ENCODE assay signal across 8 cellular contexts in the genomic region with DNA sequence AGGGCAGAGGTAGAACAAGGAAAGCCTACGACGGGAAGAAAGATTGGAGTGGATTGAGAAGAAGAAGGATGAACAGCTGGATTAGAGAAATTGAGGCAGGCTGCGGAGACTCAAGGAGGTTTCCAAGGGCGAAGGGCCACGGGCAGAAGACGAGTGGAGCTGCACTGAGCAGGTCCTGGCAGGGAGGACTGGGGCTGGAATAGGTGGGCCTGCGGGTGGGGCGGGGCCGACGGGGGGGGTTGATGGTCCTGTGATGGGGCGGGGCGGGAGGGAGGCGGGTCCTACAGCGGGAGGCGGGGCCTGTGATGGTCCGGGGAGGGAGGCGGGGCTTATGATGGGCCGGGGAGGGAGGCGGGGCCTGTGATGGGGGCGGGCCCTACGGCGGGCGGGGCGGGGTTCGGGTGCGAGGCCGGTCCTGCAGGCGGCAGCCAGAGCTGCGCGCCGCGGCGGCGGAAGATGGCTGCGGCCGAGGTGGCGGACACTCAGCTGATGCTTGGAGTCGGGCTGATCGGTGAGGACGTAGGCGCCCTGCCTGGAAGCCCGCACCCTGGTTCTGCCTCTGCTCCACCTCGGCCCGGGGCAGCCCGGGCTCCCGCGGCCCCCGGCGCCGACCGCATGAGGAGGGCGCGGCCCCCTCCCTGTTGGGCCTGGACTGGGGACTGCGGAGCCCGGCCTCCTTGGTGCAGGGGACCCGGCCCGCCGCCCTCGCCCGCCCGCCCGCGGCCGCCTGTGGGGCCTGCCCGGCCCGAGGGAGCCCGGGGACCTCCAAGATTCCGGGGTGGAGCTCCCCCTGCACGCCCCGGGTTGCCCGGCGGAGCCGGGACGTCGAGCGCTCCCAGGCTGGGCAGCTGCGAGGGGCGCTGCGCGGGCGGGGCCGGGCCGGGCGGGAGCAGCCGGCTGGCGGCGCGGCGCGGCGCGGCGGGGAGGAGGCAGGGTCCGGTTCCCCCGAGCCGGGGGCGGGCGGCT. TPM values are rescaled to one million over a fixed set of nuclear protein-coding genes. Genes with fewer than 3 reads are reported as not detected.
A peak's percentile ranks its signal among the peaks of the same experiment; 100 is the strongest.
DNase-seq lines count a peak whose midpoint lies in the region; ATAC-seq, FAIRE-seq and TF ChIP-seq lines count a peak whose summit lies in the region.

A gene with protein sequence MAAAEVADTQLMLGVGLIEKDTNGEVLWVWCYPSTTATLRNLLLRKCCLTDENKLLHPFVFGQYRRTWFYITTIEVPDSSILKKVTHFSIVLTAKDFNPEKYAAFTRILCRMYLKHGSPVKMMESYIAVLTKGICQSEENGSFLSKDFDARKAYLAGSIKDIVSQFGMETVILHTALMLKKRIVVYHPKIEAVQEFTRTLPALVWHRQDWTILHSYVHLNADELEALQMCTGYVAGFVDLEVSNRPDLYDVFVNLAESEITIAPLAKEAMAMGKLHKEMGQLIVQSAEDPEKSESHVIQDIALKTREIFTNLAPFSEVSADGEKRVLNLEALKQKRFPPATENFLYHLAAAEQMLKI (plus strand): TSS at position 427 of the 966 bp plus-strand sequence. CDS start 30 bp downstream, at position 457.

- H3K27ac ChIP-seq in CD8-positive, alpha-beta T cell (ENCODE audit: low read depth, low read length), result peak within 1 kb of the TSS; percentile 37
- H3K27ac ChIP-seq in RWPE1, result peak within 1 kb of the TSS; percentile 91
- peak within 1 kb of the TSS; percentile 46 for H3K27ac ChIP-seq in neuronal stem cell (replicated peaks; ENCODE audit: low read length)
- peak within 1 kb of the TSS; percentile 54 for H3K27ac ChIP-seq in subcutaneous abdominal adipose tissue (ENCODE audit: low read depth, low read length)

- peaks cover 4% of the 10 kb centered on the region for H3K4me1 ChIP-seq in CD8-positive, alpha-beta T cell (ENCODE audit: insufficient read depth, low read length)
- H3K4me1 ChIP-seq in neuronal stem cell (ENCODE audit: control insufficient read depth in 2 of 2, insufficient read depth in 1 of 2, low read depth in 1 of 2, low read length in 2 of 2), result peaks cover 0 to 2% of the 10 kb centered on the region in 2 donors
- H3K4me1 ChIP-seq in subcutaneous abdominal adipose tissue (ENCODE audit: control insufficient read depth in 5 of 5, insufficient read depth in 5 of 5, low read length in 5 of 5), result peaks cover 5 to 22% (median 14%) of the 10 kb centered on the region in 5 donors

- no peak for FAIRE-seq in frontal cortex (lab: Jason Lieb, UNC)

- no peaks in the 10 kb centered on the region for H3K27me3 Mint-ChIP-seq in CD8-positive, alpha-beta T cell (ENCODE audit: low read depth)

- no peak within 1 kb of the TSS for H2BK12ac ChIP-seq in neuronal stem cell (ENCODE audit: low read length)

- peak within 1 kb of the TSS; percentile 98 for H3K23ac ChIP-seq in neuronal stem cell (ENCODE audit: low read depth, low read length, poor library complexity)

- no peak for TF ChIP-seq CTCF in CD8-positive, alpha-beta T cell (IDR thresholded peaks at IDR 0.05)
- TF ChIP-seq CTCF in RWPE1 (conservative IDR thresholded peaks at IDR 0.05; ENCODE audit: low read depth), result no peak

- POLR2A ChIA-PET in CD8-positive, alpha-beta T cell (lab: Charles Lee), result interaction anchor here (0.8 to 2.2 kb wide), 11 partner anchors 8 to 769 kb away, joined by 3 to 12 read pairs (median 4); a partner anchor contains a TSS
- POLR2A ChIA-PET in RWPE1 (lab: Yijun Ruan, JAX; ENCODE audit: low non-redundant PET), result interaction anchor here (0.8 to 1.0 kb wide), 2 partner anchors 19 to 22 kb away, joined by 3 to 4 read pairs; no protein-coding TSS in a partner anchor

- H3K9me3 ChIP-seq in CD8-positive, alpha-beta T cell (ENCODE audit: low read length), result no peaks in the 10 kb centered on the region
- H3K9me3 ChIP-seq in neuronal stem cell (replicated peaks in 1 of 2; ENCODE audit: control insufficient read depth in 2 of 2, insufficient read depth in 1 of 2, low read depth in 1 of 2, low read length in 2 of 2) (no peaks in the 10 kb centered on the region), subcutaneous abdominal adipose tissue (ENCODE audit: control insufficient read depth in 5 of 5, low read length in 5 of 5) (no peaks in the 10 kb centered on the region)

- peak within 1 kb of the TSS; percentile 60 for H2AK5ac ChIP-seq in neuronal stem cell (ENCODE audit: low read depth, low read length)

- no peak within 1 kb of the TSS for H4K91ac ChIP-seq in neuronal stem cell (ENCODE audit: low read depth, low read length, poor library complexity)

- H3K4me2 ChIP-seq in neuronal stem cell (ENCODE audit: insufficient read depth, low read length, poor library complexity, severe bottlenecking), result peak within 1 kb of the TSS; percentile 81

- peak within 1 kb of the TSS; percentile 96 for H2AFZ ChIP-seq in neuronal stem cell (ENCODE audit: low read length)

- H3K4ac ChIP-seq in neuronal stem cell (ENCODE audit: low read length), result no peak within 1 kb of the TSS

- no peaks in the 10 kb centered on the region for H3K36me3 ChIP-seq in CD8-positive, alpha-beta T cell (ENCODE audit: insufficient read depth, low read length)
- H3K36me3 ChIP-seq in neuronal stem cell (replicated peaks in 1 of 2; ENCODE audit: control insufficient read depth in 2 of 2, insufficient read depth in 2 of 2, low read length in 2 of 2) (peaks cover 3 to 29% of the 10 kb centered on the region in 2 donors), subcutaneous abdominal adipose tissue (ENCODE audit: control insufficient read depth in 5 of 5, insufficient read depth in 5 of 5, low read length in 5 of 5) (peaks cover 0 to 2% (median 0%) of the 10 kb centered on the region in 5 donors)

- no peak within 1 kb of the TSS for H2BK5ac ChIP-seq in neuronal stem cell (ENCODE audit: low read length)

- H3K27me3 ChIP-seq in CD8-positive, alpha-beta T cell (ENCODE audit: insufficient read depth, low read length), result no peaks in the 10 kb centered on the region
- H3K27me3 ChIP-seq in neuronal stem cell (ENCODE audit: control insufficient read depth in 3 of 3, insufficient read depth in 3 of 3, low read depth in 1 of 3, low read length in 3 of 3) (peaks cover 0 to 8% (median 0%) of the 10 kb centered on the region in 3 experiments), subcutaneous abdominal adipose tissue (ENCODE audit: control insufficient read depth in 5 of 5, insufficient read depth in 4 of 5, low read length in 5 of 5) (no peaks in the 10 kb centered on the region)

- H3K4me3 ChIP-seq in CD8-positive, alpha-beta T cell (ENCODE audit: low read depth, low read length), result peak within 1 kb of the TSS; percentile 49
- H3K4me3 ChIP-seq in neuronal stem cell (ENCODE audit: low read length in 2 of 2) (peak within 1 kb of the TSS; percentile 63 to 100), subcutaneous abdominal adipose tissue (ENCODE audit: low read depth in 1 of 5, low read length in 5 of 5) (peak within 1 kb of the TSS; percentile 66 to 83 (median 71))

- no peak within 1 kb of the TSS for H4K8ac ChIP-seq in neuronal stem cell (ENCODE audit: low read depth, low read length)

- H3K4me1 Mint-ChIP-seq in CD8-positive, alpha-beta T cell (ENCODE audit: low read depth), result peaks cover 20% of the 10 kb centered on the region

- H3K36me3 Mint-ChIP-seq in CD8-positive, alpha-beta T cell, result peaks cover 10% of the 10 kb centered on the region

- peak; percentile 85 for ATAC-seq in CD8-positive, alpha-beta T cell
- ATAC-seq in GM19328 (IDR thresholded peaks at IDR 0.05; ENCODE audit: unreplicated experiment) (peak; percentile 72), HG03460 (IDR thresholded peaks at IDR 0.05; ENCODE audit: unreplicated experiment) (peak; percentile 86)

- peak; percentile 55 to 85 (median 75) for DNase-seq in CD8-positive, alpha-beta T cell
- DNase-seq in RWPE1 (ENCODE audit: low spot score) (peak; percentile 99), frontal cortex (ENCODE audit: low spot score in 2 of 2) (peak; percentile 91 to 96), neuronal stem cell (ENCODE audit: low spot score) (peak; percentile 80)
- DNase-seq in activated naive CD4-positive, alpha-beta T cell treated with Interleukin-2 at 50 U/mL for 16 hours, result peak; percentile 70

- peak within 1 kb of the TSS; percentile 93 for H3K27ac Mint-ChIP-seq in CD8-positive, alpha-beta T cell

- peak within 1 kb of the TSS; percentile 94 for H3K18ac ChIP-seq in neuronal stem cell (ENCODE audit: low read length)

- H3K14ac ChIP-seq in neuronal stem cell (ENCODE audit: low read length), result peak within 1 kb of the TSS; percentile 56

- H2BK15ac ChIP-seq in neuronal stem cell (ENCODE audit: low read length), result peak within 1 kb of the TSS; percentile 81

- intact Hi-C loops in CD8-positive, alpha-beta T cell (cut with DNase I, micrococcal nuclease), result loop anchor here (1.0 to 10.0 kb wide), 6 partner anchors 13 to 438 kb away; a partner anchor contains a TSS

- peak within 1 kb of the TSS; percentile 29 for H2BK120ac ChIP-seq in neuronal stem cell (ENCODE audit: low read depth, low read length)

- H3K4me3 Mint-ChIP-seq in CD8-positive, alpha-beta T cell, result peak within 1 kb of the TSS; percentile 90

- WGBS in neuronal stem cell (ENCODE audit: extremely low coverage in 2 of 2, insufficient read length in 2 of 2, insufficient replicate concordance in 1 of 2), 2 donors, result no CpG with 5 or more reads among the region's 98 CpGs

- CTCF ChIA-PET in CD8-positive, alpha-beta T cell (lab: Charles Lee), result interaction anchor here (0.7 to 1.0 kb wide), 2 partner anchors 742 to 756 kb away, joined by 3 read pairs; no protein-coding TSS in a partner anchor
- CTCF ChIA-PET in RWPE1 (lab: Yijun Ruan, JAX), result interaction anchor here (0.6 to 1.1 kb wide), 2 partner anchors 21 to 481 kb away, joined by 3 to 4 read pairs; no protein-coding TSS in a partner anchor

- H3K9ac ChIP-seq in neuronal stem cell (ENCODE audit: low read depth, low read length, poor library complexity) (peak within 1 kb of the TSS; percentile 85), subcutaneous abdominal adipose tissue (ENCODE audit: low read length in 5 of 5) (peak within 1 kb of the TSS in 4 of 5 donors; percentile 30 to 85 (median 64))

- H3K9me3 Mint-ChIP-seq in CD8-positive, alpha-beta T cell, result no peaks in the 10 kb centered on the region

- peaks cover 3% of the 10 kb centered on the region for H3K79me1 ChIP-seq in neuronal stem cell (ENCODE audit: low read depth, low read length)

RNA-seq across cellular contexts. Expression of the gene that starts here (rescaled TPM):
- 10 to 100 TPM; 28.8 to 30.5 TPM for total RNA-seq in CD8-positive, alpha-beta T cell
- 70.1 TPM for total RNA-seq in frontal cortex
- polyA plus RNA-seq in neuronal stem cell (2013, experiment 1 of 2), result 87.3 TPM
- 88.8 TPM for polyA plus RNA-seq in neuronal stem cell (2013, experiment 2 of 2)

Comparison
In these comparisons a context has a peak if more than half of its experiments do, and no peak if none do; other contexts are left out.
1. Peak in every context shown above with its lines: DNase-seq, ATAC-seq, H3K4me3 ChIP-seq and H3K27ac ChIP-seq.
2. H3K27ac ChIP-seq: peak in every context shown above with its lines; median percentile 91 in RWPE1; 54 in subcutaneous abdominal adipose tissue; 46 in neuronal stem cell; 37 in CD8-positive, alpha-beta T cell.